8 cellular contexts compared by ENCODE assay signal in the genomic region with DNA sequence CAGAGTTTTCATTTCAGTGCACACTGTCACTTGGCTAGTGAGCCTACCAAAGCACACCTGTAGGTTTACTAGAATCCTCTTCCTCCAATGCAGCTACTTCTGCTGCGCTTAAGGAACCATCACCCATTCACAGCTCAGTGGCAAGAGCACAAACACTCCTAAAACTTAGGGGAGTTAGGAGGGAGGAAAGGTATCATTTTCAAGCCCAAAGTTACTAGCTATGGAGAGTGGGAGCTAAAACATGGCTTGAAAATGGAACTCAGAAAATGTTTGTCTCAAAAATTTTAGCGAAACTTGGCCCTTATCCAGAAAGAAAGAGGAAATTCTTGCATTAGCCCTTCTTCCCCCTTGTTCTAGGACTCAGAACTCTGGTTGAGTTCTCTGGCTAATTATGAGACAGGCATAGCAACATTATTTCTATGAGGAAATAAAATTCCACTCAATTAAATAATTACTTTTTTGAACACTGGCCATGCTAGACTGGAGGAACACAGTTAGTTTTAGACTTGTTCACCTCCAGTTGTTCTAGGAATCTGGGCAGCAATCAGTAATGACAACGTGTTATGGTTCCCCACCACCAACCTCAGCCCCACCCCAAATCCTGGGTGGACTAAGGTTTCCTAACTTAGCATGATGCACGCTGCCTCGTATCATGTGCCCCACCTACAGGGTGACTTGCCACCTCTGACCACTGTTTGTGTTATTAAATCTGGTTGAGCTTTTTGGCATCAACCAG. TPM values are rescaled to one million over a fixed set of nuclear protein-coding genes. Genes with fewer than 3 reads are reported as not detected.
DNase-seq lines count a peak whose midpoint lies in the region; ATAC-seq, FAIRE-seq and TF ChIP-seq lines count a peak whose summit lies in the region.

No MANE protein-coding gene starts in this region.

- TF ChIP-seq CTCF in gastroesophageal sphincter (IDR thresholded peaks at IDR 0.05), result no peak

- peak overlapping the region; percentile 59 to 87 (median 72) for H3K27ac ChIP-seq in gastroesophageal sphincter

- peaks cover 46 to 98% (median 48%) of the 10 kb centered on the region in 3 donors for H3K4me1 ChIP-seq in gastroesophageal sphincter

- H3K4me3 Mint-ChIP-seq in stimulated activated naive B cell treated with anti-CD40 and anti-IgM and Interleukin-4, amounts not matched to agents 10 μg/mL and 1 μg/mL and 100 μg/mL, for 72 hours, result peak overlapping the region; percentile 47 to 63

- H3K9me3 ChIP-seq in gastroesophageal sphincter, result no peaks in the 10 kb centered on the region

- H3K4me1 Mint-ChIP-seq in stimulated activated naive B cell treated with anti-CD40 and anti-IgM and Interleukin-4, amounts not matched to agents 10 μg/mL and 1 μg/mL and 100 μg/mL, for 72 hours, result peaks cover 53 to 87% of the 10 kb centered on the region in 2 donors

- no peak overlapping the region for H3K4me3 ChIP-seq in gastroesophageal sphincter

- no peaks in the 10 kb centered on the region for H3K9me3 Mint-ChIP-seq in stimulated activated naive B cell treated with anti-CD40 and anti-IgM and Interleukin-4, amounts not matched to agents 10 μg/mL and 1 μg/mL and 100 μg/mL, for 72 hours

- peaks cover 0 to 3% of the 10 kb centered on the region in 2 donors for H3K36me3 Mint-ChIP-seq in stimulated activated naive B cell treated with anti-CD40 and anti-IgM and Interleukin-4, amounts not matched to agents 10 μg/mL and 1 μg/mL and 100 μg/mL, for 72 hours

- H3K27ac Mint-ChIP-seq in stimulated activated naive B cell treated with anti-CD40 and anti-IgM and Interleukin-4, amounts not matched to agents 10 μg/mL and 1 μg/mL and 100 μg/mL, for 72 hours, result peak overlapping the region; percentile 94

- no peak for TF ChIP-seq EP300 in gastroesophageal sphincter (IDR thresholded peaks at IDR 0.05)

- no peak for TF ChIP-seq POLR2A in gastroesophageal sphincter (IDR thresholded peaks at IDR 0.05)

- no peaks in the 10 kb centered on the region for H3K36me3 ChIP-seq in gastroesophageal sphincter

- WGBS in gastroesophageal sphincter (ENCODE audit: low coverage in 1 of 2), 2 donors, result 39 to 47% methylated on average over 3 to 5 of the region's 5 CpGs

- peak; percentile 29 for ATAC-seq in gastroesophageal sphincter
- ATAC-seq in stimulated activated naive B cell treated with anti-CD40 and anti-IgM and Interleukin-4, amounts not matched to agents 10 μg/mL and 1 μg/mL and 100 μg/mL, for 72 hours (replicated peaks), result peak; percentile 49 to 52
- ATAC-seq in GM21528 (IDR thresholded peaks at IDR 0.05; ENCODE audit: low FRiP score, unreplicated experiment), result no peak
- ATAC-seq in GM19397 (IDR thresholded peaks at IDR 0.05; ENCODE audit: unreplicated experiment), result no peak
- ATAC-seq in GM18907 (IDR thresholded peaks at IDR 0.05; ENCODE audit: unreplicated experiment), result no peak

- no peak for FAIRE-seq in RCC 7860 (lab: Jason Lieb, UNC)

- no peaks in the 10 kb centered on the region for H3K27me3 Mint-ChIP-seq in stimulated activated naive B cell treated with anti-CD40 and anti-IgM and Interleukin-4, amounts not matched to agents 10 μg/mL and 1 μg/mL and 100 μg/mL, for 72 hours

- no peaks in the 10 kb centered on the region for H3K27me3 ChIP-seq in gastroesophageal sphincter

- DNase-seq in SKM-1 treated with dmso at 0.1 percent for 144 hours (lab: John Stamatoyannopoulos, UW; ENCODE audit: unreplicated experiment), result peak; percentile 54
- no peak for DNase-seq in SKM-1 (lab: John Stamatoyannopoulos, UW; ENCODE audit: unreplicated experiment)
- DNase-seq in RCC 7860 (ENCODE audit: low spot score), result peak; percentile 18
- no peak for DNase-seq in stimulated activated naive B cell treated with anti-CD40 and anti-IgM and Interleukin-4, amounts not matched to agents 10 μg/mL and 1 μg/mL and 100 μg/mL, for 72 hours

RNA-seq across cellular contexts. Expression of gene LPIN2, which starts 32.9 kb away (rescaled TPM):
- total RNA-seq in gastroesophageal sphincter, result 10 to 100 TPM; 17.6 to 34.3 (median 25.6) TPM

Comparison
In these comparisons a context has a peak if more than half of its experiments do, and no peak if none do; other contexts are left out.
1. DNase-seq: peak in SKM-1 treated with dmso at 0.1 percent for 144 hours (single experiment) and RCC 7860 (single experiment); none in SKM-1 (single experiment) and stimulated activated naive B cell treated with anti-CD40 and anti-IgM and Interleukin-4, amounts not matched to agents 10 μg/mL and 1 μg/mL and 100 μg/mL, for 72 hours (single experiment).
2. ATAC-seq: peak in gastroesophageal sphincter (single experiment) and stimulated activated naive B cell treated with anti-CD40 and anti-IgM and Interleukin-4, amounts not matched to agents 10 μg/mL and 1 μg/mL and 100 μg/mL, for 72 hours (2 of 2); none in GM21528 (single experiment), GM19397 (single experiment) and GM18907 (single experiment).